Comparison of ENCODE assay signal across 26 cellular contexts in the genomic region with DNA sequence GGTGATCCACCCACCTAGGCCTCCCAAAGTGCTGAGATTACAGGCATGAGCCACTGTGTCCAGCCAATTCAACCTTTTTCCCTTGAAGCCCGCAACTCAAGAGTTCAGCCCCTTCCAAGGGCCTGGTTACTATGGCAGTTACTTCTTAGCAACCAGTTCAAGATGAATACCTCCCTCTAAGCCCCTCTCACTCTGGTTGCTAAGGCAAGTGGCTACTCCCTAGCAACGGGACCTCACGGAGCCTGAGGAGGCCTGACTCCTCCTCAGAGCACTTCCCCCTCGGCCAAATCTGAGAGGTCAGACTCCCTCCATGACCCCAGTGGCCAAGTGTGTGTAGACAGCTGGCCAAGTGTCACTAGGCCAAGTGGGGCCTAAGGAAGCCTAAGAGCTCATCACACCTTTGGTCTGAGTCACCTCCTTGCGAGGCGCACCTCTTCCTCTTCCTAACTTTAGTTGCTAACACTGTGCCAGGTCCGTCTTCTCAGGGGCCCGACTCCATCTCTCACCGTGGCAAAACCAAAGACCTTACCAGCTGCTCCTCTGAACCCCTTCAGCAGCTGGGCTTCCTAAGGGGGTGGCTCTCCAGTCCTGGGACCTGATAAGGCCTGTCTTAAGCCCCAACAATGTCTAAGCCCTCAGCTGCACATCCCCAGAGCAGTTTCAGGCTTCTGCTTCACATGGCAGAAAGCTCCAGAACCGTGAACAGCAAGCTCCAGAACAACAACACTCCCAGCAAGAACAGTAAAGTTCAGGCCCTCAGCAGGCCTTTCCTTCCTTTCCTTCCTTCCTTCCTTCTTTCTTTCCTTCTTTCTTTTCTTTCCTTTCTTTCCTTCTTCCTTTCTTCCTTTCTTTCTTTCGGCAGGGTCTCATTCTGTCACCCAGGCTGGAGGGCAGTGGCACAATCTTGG. TPM values are rescaled to one million over a fixed set of nuclear protein-coding genes. Genes with fewer than 3 reads are reported as not detected.
A peak's percentile ranks its signal among the peaks of the same experiment; 100 is the strongest.
DNase-seq lines count a peak whose midpoint lies in the region; ATAC-seq and TF ChIP-seq lines count a peak whose summit lies in the region.
"Had no signal": no experiment of that assay in that cellular context is flagged by ENCODE, and none has a peak within 500 bp of the region (broad histone marks: within the 10 kb centered on the region; RNA-seq: fewer than 3 reads in every experiment).

No MANE protein-coding gene starts in this region.

- H4K20me1 ChIP-seq in H9 (ENCODE audit: control insufficient read depth, insufficient read depth, insufficient read length), result no peaks in the 10 kb centered on the region

- no peak overlapping the region for H3K14ac ChIP-seq in H9 (ENCODE audit: insufficient read depth, low read length)

- no peak overlapping the region for H3K4me2 ChIP-seq in H9 (ENCODE audit: insufficient read depth, insufficient read length, low read length)
- H3K4me2 ChIP-seq: BLaER1 treated with 17β-estradiol and CSF1 and Interleukin-3, amounts not matched to agents 10 nM and 100 nM had no signal

- H3K23me2 ChIP-seq in H9 (ENCODE audit: insufficient read length, low read depth, low read length, poor library complexity, severe bottlenecking), result no peaks in the 10 kb centered on the region

- no peaks in the 10 kb centered on the region for H3K27me3 Mint-ChIP-seq in H9 (ENCODE audit: low read depth)
- H3K27me3 Mint-ChIP-seq in dendritic cell treated with granulocyte-macrophage colony-stimulating factor and Interleukin-4, amounts not matched to agents 40 ng/mL and 50 ng/mL, for 4 days, result peaks cover 2% of the 10 kb centered on the region
- peaks cover 4% of the 10 kb centered on the region for H3K27me3 Mint-ChIP-seq in neural crest cell (ENCODE audit: low read depth)
- H3K27me3 Mint-ChIP-seq: activated CD8-positive, alpha-beta T cell treated with anti-CD3 and anti-CD28 coated beads for 36 hours had no signal

- H3K27ac ChIP-seq in H9 (ENCODE audit: insufficient read length, low read depth, low read length), result no peak overlapping the region
- H3K27ac ChIP-seq: BLaER1 treated with 17β-estradiol and CSF1 and Interleukin-3, amounts not matched to agents 10 nM and 100 nM; neutrophil; SJSA1 had no signal

- TF ChIP-seq CTCF in H9 (conservative IDR thresholded peaks at IDR 0.05), result no peak
- no peak for TF ChIP-seq CTCF in neural crest cell (conservative IDR thresholded peaks at IDR 0.05)
- TF ChIP-seq CTCF in omental fat pad (IDR thresholded peaks at IDR 0.05), result no peak

- H3K4ac ChIP-seq in H9 (ENCODE audit: low read depth, low read length), result no peak overlapping the region

- H3K27me3 ChIP-seq in H9 (ENCODE audit: insufficient read depth, low read length), result no peaks in the 10 kb centered on the region
- H3K27me3 ChIP-seq: neutrophil, SJSA1 had no signal

- H3K79me1 ChIP-seq in H9 (ENCODE audit: insufficient read depth, low read depth, low read length, poor library complexity, severe bottlenecking), result no peaks in the 10 kb centered on the region

- DNase-seq in NCI-H524 (lab: John Stamatoyannopoulos, UW), result peak; percentile 38 to 78
- no peak for DNase-seq in NCI-H524 treated with DMSO at 0.1 percent for 48 hours (lab: John Stamatoyannopoulos, UW)
- DNase-seq in H9, result no peak
- DNase-seq in neural crest cell (ENCODE audit: low read depth, low spot score), result no peak
- DNase-seq in omental fat pad (ENCODE audit: low spot score), result no peak
- no peak for DNase-seq in NCI-H526 treated with DMSO at 0.1 percent for 48 hours (lab: John Stamatoyannopoulos, UW)
- DNase-seq: activated CD4-positive, CD25-positive, alpha-beta regulatory T cell; activated CD8-positive, alpha-beta T cell treated with anti-CD3 and anti-CD28 coated beads for 36 hours; activated naive CD4-positive, alpha-beta T cell treated with anti-CD3 and anti-CD28 coated beads, Interleukin-2, amount 50 U/mL, for 16 hours; activated T-cell treated with anti-CD3 and anti-CD28 coated beads, Interleukin-2, amount 50 U/mL, for 4 hours; DMS 273 treated with DMSO at 0.1 percent for 48 hours; kidney glomerular epithelial cell; NCI-H2081 treated with DMSO at 0.1 percent for 48 hours; NCI-H526; stimulated activated CD8-positive, alpha-beta memory T cell treated with anti-CD3 and anti-CD28 coated beads, Interleukin-4, amount 100 ng/mL, for 48 hours had no signal

- H3T11ph ChIP-seq in H9 (ENCODE audit: low read length), result no peak overlapping the region

- H4K8ac ChIP-seq in H9 (replicated peaks; ENCODE audit: insufficient read length, low read depth, low read length), result no peak overlapping the region

- H3K23ac ChIP-seq in H9 (ENCODE audit: insufficient read length, low read depth, low read length), result no peak overlapping the region

- no peak overlapping the region for H4K5ac ChIP-seq in H9 (ENCODE audit: insufficient read length, low read depth, low read length)

- H4K91ac ChIP-seq in H9 (ENCODE audit: insufficient read length, low read depth, low read length), result no peak overlapping the region

- H3K4me1 ChIP-seq in H9 (ENCODE audit: insufficient read depth, low read length), result no peaks in the 10 kb centered on the region

- H3K9ac ChIP-seq in H9 (ENCODE audit: extremely low read depth, insufficient read length, low read length), result no peak overlapping the region
- H3K9ac ChIP-seq: BLaER1 treated with 17β-estradiol and CSF1 and Interleukin-3, amounts not matched to agents 10 nM and 100 nM had no signal

- no peak overlapping the region for H3K56ac ChIP-seq in H9 (ENCODE audit: insufficient read length, low read depth, low read length)

- H2AK5ac ChIP-seq in H9 (ENCODE audit: insufficient read length, low read length), result no peak overlapping the region

- ATAC-seq in HG02759 (IDR thresholded peaks at IDR 0.05; ENCODE audit: unreplicated experiment) (no peak), omental fat pad (ENCODE audit: low FRiP score) (no peak)
- ATAC-seq: activated CD8-positive, alpha-beta T cell treated with anti-CD3 and anti-CD28 coated beads for 36 hours; activated T-cell treated with anti-CD3 and anti-CD28 coated beads, Interleukin-2, amount 50 U/mL, for 4 hours; HepG2 had no signal

- no peak overlapping the region for H2BK120ac ChIP-seq in H9 (ENCODE audit: low read depth, low read length, poor library complexity, severe bottlenecking)

- peak overlapping the region in 1 of 2 experiments; percentile 46; a peak in 2 of 5 replicates for H3K4me3 Mint-ChIP-seq in H9
- H3K4me3 Mint-ChIP-seq in dendritic cell treated with granulocyte-macrophage colony-stimulating factor and Interleukin-4, amounts not matched to agents 40 ng/mL and 50 ng/mL, for 4 days, result no peak overlapping the region
- H3K4me3 Mint-ChIP-seq in neural crest cell, result peak overlapping the region; percentile 49
- H3K4me3 Mint-ChIP-seq: activated CD8-positive, alpha-beta T cell treated with anti-CD3 and anti-CD28 coated beads for 36 hours; activated T-cell treated with anti-CD3 and anti-CD28 coated beads, Interleukin-2, amount 50 U/mL, for 4 hours had no signal

- H3K18ac ChIP-seq in H9 (ENCODE audit: insufficient read length, low read depth, low read length), result no peak overlapping the region

- no peak overlapping the region for H2BK5ac ChIP-seq in H9 (ENCODE audit: insufficient read length, low read length)

- H3K9me3 Mint-ChIP-seq in H9, result peaks cover 0 to 3% of the 10 kb centered on the region in 2 experiments; a peak in 2 of 5 replicates
- H3K9me3 Mint-ChIP-seq in dendritic cell treated with granulocyte-macrophage colony-stimulating factor and Interleukin-4, amounts not matched to agents 40 ng/mL and 50 ng/mL, for 4 days, result no peaks in the 10 kb centered on the region
- peaks cover 3% of the 10 kb centered on the region for H3K9me3 Mint-ChIP-seq in neural crest cell
- H3K9me3 Mint-ChIP-seq: activated CD8-positive, alpha-beta T cell treated with anti-CD3 and anti-CD28 coated beads for 36 hours; activated T-cell treated with anti-CD3 and anti-CD28 coated beads, Interleukin-2, amount 50 U/mL, for 4 hours had no signal

- H3K4me1 Mint-ChIP-seq in H9 (peaks cover 8 to 16% of the 10 kb centered on the region in 2 experiments), neural crest cell (peaks cover 32% of the 10 kb centered on the region)
- H3K4me1 Mint-ChIP-seq in dendritic cell treated with granulocyte-macrophage colony-stimulating factor and Interleukin-4, amounts not matched to agents 40 ng/mL and 50 ng/mL, for 4 days (ENCODE audit: low read depth), result peaks cover 13% of the 10 kb centered on the region

- H2BK12ac ChIP-seq in H9 (ENCODE audit: insufficient read length, low read depth, low read length), result no peak overlapping the region

- no peaks in the 10 kb centered on the region for H3K79me2 ChIP-seq in H9 (ENCODE audit: insufficient read depth, low read length)

- H3K9me3 ChIP-seq in H9 (ENCODE audit: control insufficient read depth, low read depth, low read length), result no peaks in the 10 kb centered on the region
- H3K9me3 ChIP-seq: neutrophil, SJSA1 had no signal

- H3K36me3 Mint-ChIP-seq in H9 (ENCODE audit: insufficient read depth in 1 of 3, low read depth in 3 of 3), result peaks cover 65 to 99% (median 95%) of the 10 kb centered on the region in 3 experiments
- peaks cover 10% of the 10 kb centered on the region for H3K36me3 Mint-ChIP-seq in dendritic cell treated with granulocyte-macrophage colony-stimulating factor and Interleukin-4, amounts not matched to agents 40 ng/mL and 50 ng/mL, for 4 days (ENCODE audit: low read depth)
- peaks cover 47% of the 10 kb centered on the region for H3K36me3 Mint-ChIP-seq in neural crest cell (ENCODE audit: low read depth)

- H3K27ac Mint-ChIP-seq in H9 (peak overlapping the region in 2 of 3 experiments; percentile 11 to 52; a peak in 2 of 7 replicates), neural crest cell (ENCODE audit: unreplicated experiment) (no peak overlapping the region)
- H3K27ac Mint-ChIP-seq in dendritic cell treated with granulocyte-macrophage colony-stimulating factor and Interleukin-4, amounts not matched to agents 40 ng/mL and 50 ng/mL, for 4 days, result peak overlapping the region; percentile 3
- H3K27ac Mint-ChIP-seq: activated CD8-positive, alpha-beta T cell treated with anti-CD3 and anti-CD28 coated beads for 36 hours had no signal

- no CpG with 5 or more reads among the region's 11 CpGs for WGBS in H9 (ENCODE audit: extremely low coverage, insufficient read length, low lambda C conversion rate)

- intact Hi-C loops in dendritic cell treated with granulocyte-macrophage colony-stimulating factor and Interleukin-4, amounts not matched to agents 40 ng/mL and 50 ng/mL, for 4 days (cut with micrococcal nuclease), result no loop called here

- no peak overlapping the region for H2BK15ac ChIP-seq in H9 (ENCODE audit: low read depth, low read length)

- no peak overlapping the region for H2BK20ac ChIP-seq in H9 (ENCODE audit: low read depth, low read length, poor library complexity, severe bottlenecking)

- no peak overlapping the region for H2AFZ ChIP-seq in H9 (ENCODE audit: low read length)

RNA-seq across cellular contexts. Expression of gene CD37, which starts 9.6 kb away (rescaled TPM):
- not detected in 2 replicates for total RNA-seq in H9 (2021)
- not detected in 2 replicates for total RNA-seq in neural crest cell
- 10 to 100 TPM; 10.3 to 43.8 (median 21.5) TPM for total RNA-seq in omental fat pad
- total RNA-seq: fibroblast of lung, glomerular endothelial cell, HepG2, M059J, renal cortical epithelial cell, SJSA1 had no signal

RNA-seq across cellular contexts. Expression of gene TEAD2, which starts 17.4 kb away (rescaled TPM):
- total RNA-seq in H9 (2021) (118 and 126 TPM in 2 replicates), neural crest cell (153 and 164 TPM in 2 replicates), omental fat pad (10 to 100 TPM; 19.9 to 35.0 (median 26.1) TPM)
- total RNA-seq: activated CD8-positive, alpha-beta T cell treated with anti-CD3 and anti-CD28 coated beads for 36 hours had no signal

RNA-seq across cellular contexts. Expression of gene DKKL1, which starts 18.9 kb away (rescaled TPM):
- total RNA-seq in H9 (2021) (2.3 and 3.5 TPM in 2 replicates), neural crest cell (1.9 and 2.0 TPM in 2 replicates), omental fat pad (not detected)
- total RNA-seq: activated CD8-positive, alpha-beta T cell treated with anti-CD3 and anti-CD28 coated beads for 36 hours; activated T-cell treated with anti-CD3 and anti-CD28 coated beads, Interleukin-2, amount 50 U/mL, for 4 hours; fibroblast of lung; M059J; urinary bladder had no signal

RNA-seq across cellular contexts. Expression of gene SLC6A16, which starts 19.8 kb away (rescaled TPM):
- total RNA-seq in H9 (2021), result 2.9 and 3.2 TPM in 2 replicates
- 7.4 and 9.4 TPM in 2 replicates for total RNA-seq in neural crest cell
- total RNA-seq in omental fat pad, result 1 to 10 TPM; 1.0 to 5.7 (median 1.4) TPM
- total RNA-seq: SJSA1 had no signal

RNA-seq across cellular contexts. Expression of gene KASH5, which starts 43.3 kb away (rescaled TPM):
- total RNA-seq in H9 (2021), result 0.39 TPM in 1 of 2 replicates, not detected in the other
- total RNA-seq in neural crest cell, result not detected in 2 replicates
- under 1 TPM in 1 of 4 donors, not detected in 3; 0.56 TPM for total RNA-seq in omental fat pad
- total RNA-seq: fibroblast of lung, glomerular endothelial cell, HepG2, M059J, renal cortical epithelial cell, SJSA1, urinary bladder had no signal

Comparison
In these comparisons a context has a peak if more than half of its experiments do, and no peak if none do; other contexts are left out.
1. DNase-seq: peak in NCI-H524 (2 of 2); none in NCI-H524 treated with DMSO at 0.1 percent for 48 hours (single experiment), H9 (single experiment), neural crest cell (single experiment), omental fat pad (single experiment) and NCI-H526 treated with DMSO at 0.1 percent for 48 hours (single experiment).